24 cellular contexts compared by ENCODE assay signal in the genomic region with DNA sequence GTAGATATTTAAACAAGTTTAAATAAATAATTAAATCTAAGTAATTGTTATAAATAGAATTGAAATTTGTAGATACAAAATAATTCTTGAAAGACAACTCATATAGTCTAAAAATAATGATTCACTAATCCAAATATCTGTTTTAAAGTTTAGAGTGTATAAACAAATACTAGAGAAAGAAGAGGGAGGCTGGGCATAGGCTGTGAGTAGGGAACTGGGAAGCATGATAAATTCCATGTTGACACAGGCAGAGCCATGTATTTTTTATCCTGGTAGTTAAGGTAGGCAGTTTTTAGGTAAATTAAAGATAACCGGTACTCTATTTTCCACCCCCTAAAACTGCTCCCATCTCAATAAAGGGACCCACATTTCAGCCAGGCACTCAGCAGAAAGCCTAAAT. TPM values are rescaled to one million over a fixed set of nuclear protein-coding genes. Genes with fewer than 3 reads are reported as not detected.
"Had no signal": no experiment of that assay in that cellular context is flagged by ENCODE, and none has a peak within 500 bp of the region (broad histone marks: within the 10 kb centered on the region; RNA-seq: fewer than 3 reads in every experiment).

No MANE protein-coding gene starts in this region.

- H3K36me3 ChIP-seq: esophagus squamous epithelium, gastroesophageal sphincter, heart left ventricle, lower lobe of right lung had no signal

- H3K27ac ChIP-seq: coronary artery, dorsolateral prefrontal cortex, epithelial cell of prostate, esophagus squamous epithelium, gastroesophageal sphincter, heart left ventricle, lower lobe of right lung had no signal

- H3K27me3 ChIP-seq: esophagus squamous epithelium, gastroesophageal sphincter, heart left ventricle had no signal

- H3K4me3 ChIP-seq: coronary artery, dorsolateral prefrontal cortex, esophagus squamous epithelium, gastroesophageal sphincter, heart left ventricle, lower lobe of right lung, mucosa of descending colon had no signal

- ATAC-seq: esophagus mucosa; gastroesophageal sphincter; heart left ventricle; left colon; left lobe of liver; left ventricle myocardium superior; mucosa of descending colon; naive thymus-derived CD8-positive, alpha-beta T cell had no signal

- DNase-seq: dermis blood vessel endothelial cell; dorsolateral prefrontal cortex; effector CD4-positive, alpha-beta T cell; effector memory CD4-positive, alpha-beta T cell; erythroblast; esophagus squamous epithelium; foreskin fibroblast; foreskin melanocyte; heart left ventricle; hippocampal formation; kidney glomerular epithelial cell; left colon; left ventricle myocardium superior; lower lobe of right lung; mesenchymal stem cell; mucosa of descending colon; naive B cell; naive thymus-derived CD8-positive, alpha-beta T cell had no signal

- H3K9me3 ChIP-seq: lower lobe of right lung, mucosa of descending colon had no signal

- FAIRE-seq: islet of Langerhans had no signal

RNA-seq across cellular contexts. Expression of a gene that starts 11.7 kb away (rescaled TPM):
- polyA plus RNA-seq: naive thymus-derived CD8-positive, alpha-beta T cell had no signal
